In the genomic region with DNA sequence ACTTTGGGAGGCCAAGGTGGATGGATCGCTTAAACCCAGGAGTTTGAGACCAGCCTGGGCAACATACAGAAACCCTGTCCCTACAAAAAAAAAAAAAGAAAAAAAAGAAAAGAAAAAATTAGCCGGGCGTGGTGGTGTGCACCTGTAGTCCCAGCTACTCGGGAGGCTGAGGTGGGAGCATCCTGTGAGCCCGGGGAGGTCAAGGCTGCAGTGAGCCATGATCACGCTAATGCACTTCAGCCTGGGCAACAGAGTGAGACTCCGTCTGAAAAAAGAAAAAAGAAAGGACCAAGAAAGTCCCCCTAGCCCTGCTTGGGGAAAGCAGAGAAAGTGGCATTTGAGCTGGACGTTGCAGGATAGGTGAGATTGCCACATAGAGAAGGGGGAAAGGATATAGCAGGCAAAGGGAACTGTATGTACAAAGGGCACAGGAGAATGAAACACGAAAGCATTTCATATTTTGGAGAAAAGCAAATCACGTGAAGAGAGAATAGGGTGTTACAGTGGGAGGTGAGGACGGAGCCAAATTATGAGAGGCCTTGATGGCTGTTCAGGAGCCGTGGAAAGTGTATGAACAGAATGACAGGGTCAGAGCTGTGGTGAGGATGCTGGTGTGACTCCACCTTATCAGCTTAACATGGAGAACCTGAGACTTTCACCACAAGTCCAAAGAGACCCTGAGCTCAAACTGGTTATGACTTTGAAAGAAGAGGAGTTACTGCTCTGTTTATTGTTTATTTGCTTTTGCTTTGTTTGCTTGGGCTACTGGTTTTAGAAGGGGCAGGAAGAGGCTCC, we compare ENCODE assay signal across 2 cellular contexts.
A peak's percentile ranks its signal among the peaks of the same experiment; 100 is the strongest.
TF ChIP-seq lines count a peak whose summit lies in the region.

No MANE protein-coding gene starts in this region.

TF ChIP-seq in HepG2, 621 proteins besides CTCF, POLR2A, EP300 and RAD21:
- TF ChIP-seq ZNF605 (CRISPR knock-in tag; IDR thresholded peaks at IDR 0.05) (no peak), CEBPB (IDR thresholded peaks at IDR 0.05; ENCODE audit: borderline replicate concordance, low read depth, low read length) (peak; percentile 25; the same call in 1 of the 2 replicates), ZNF460 (CRISPR knock-in tag; IDR thresholded peaks at IDR 0.05; ENCODE audit: borderline replicate concordance) (peak; percentile 74)

TF ChIP-seq in H1, 55 proteins besides CTCF, POLR2A, EP300 and RAD21:
- TF ChIP-seq CTBP2 (IDR thresholded peaks at IDR 0.05; ENCODE audit: borderline replicate concordance, insufficient read depth, insufficient read length, low read length), result no peak
- no peak for TF ChIP-seq SIX5 (IDR thresholded peaks at IDR 0.05; ENCODE audit: low read depth, low read length)
- TF ChIP-seq, protein P1, sequence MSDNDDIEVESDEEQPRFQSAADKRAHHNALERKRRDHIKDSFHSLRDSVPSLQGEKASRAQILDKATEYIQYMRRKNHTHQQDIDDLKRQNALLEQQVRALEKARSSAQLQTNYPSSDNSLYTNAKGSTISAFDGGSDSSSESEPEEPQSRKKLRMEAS (IDR thresholded peaks at IDR 0.05), result no peak
- no peak for TF ChIP-seq RFX5 (IDR thresholded peaks at IDR 0.05; ENCODE audit: borderline replicate concordance, low read depth, low read length)
- no peak for TF ChIP-seq SP4 (IDR thresholded peaks at IDR 0.05; ENCODE audit: low read length)
- no peak for TF ChIP-seq CEBPB (IDR thresholded peaks at IDR 0.05; ENCODE audit: low read depth, low read length)
- TF ChIP-seq TBP (IDR thresholded peaks at IDR 0.05; ENCODE audit: low read depth, low read length), result no peak
- TF ChIP-seq HDAC6 (IDR thresholded peaks at IDR 0.05; ENCODE audit: low read depth, low read length), result no peak
- TF ChIP-seq SIN3A (conservative IDR thresholded peaks at IDR 0.05 in 1 of 2, IDR thresholded peaks at IDR 0.05 in 1 of 2; ENCODE audit: low read depth in 1 of 2, low read length in 2 of 2), result no peak
- no peak for TF ChIP-seq BCL11A (IDR thresholded peaks at IDR 0.05; ENCODE audit: low read depth in 2 of 2, low read length in 2 of 2)
- no peak for TF ChIP-seq POLR2AphosphoS5 (IDR thresholded peaks at IDR 0.05; ENCODE audit: low read depth, low read length)
- TF ChIP-seq, protein P2, sequence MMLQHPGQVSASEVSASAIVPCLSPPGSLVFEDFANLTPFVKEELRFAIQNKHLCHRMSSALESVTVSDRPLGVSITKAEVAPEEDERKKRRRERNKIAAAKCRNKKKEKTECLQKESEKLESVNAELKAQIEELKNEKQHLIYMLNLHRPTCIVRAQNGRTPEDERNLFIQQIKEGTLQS (IDR thresholded peaks at IDR 0.05; ENCODE audit: insufficient read depth, low read depth, low read length), result no peak
- no peak for TF ChIP-seq SP1 (IDR thresholded peaks at IDR 0.05; ENCODE audit: low read depth, low read length)
- no peak for TF ChIP-seq CHD1 (IDR thresholded peaks at IDR 0.05; ENCODE audit: low read depth, low read length)
- no peak for TF ChIP-seq SRF (IDR thresholded peaks at IDR 0.05; ENCODE audit: low read depth, low read length)
- no peak for TF ChIP-seq EGR1 (IDR thresholded peaks at IDR 0.05; ENCODE audit: borderline replicate concordance, low read depth, low read length)
- TF ChIP-seq NRF1 (IDR thresholded peaks at IDR 0.05; ENCODE audit: low read depth, low read length), result no peak
- TF ChIP-seq CREB1 (IDR thresholded peaks at IDR 0.05), result no peak
- no peak for TF ChIP-seq ZNF274 (IDR thresholded peaks at IDR 0.05; ENCODE audit: borderline replicate concordance, extremely low read depth, low read length)
- no peak for TF ChIP-seq YY1 (IDR thresholded peaks at IDR 0.05; ENCODE audit: low read depth, low read length)
